Comparison of ENCODE assay signal across 8 cellular contexts in genomic region chr12:52873832-52874572, GRCh38. TPM values are rescaled to one million over a fixed set of nuclear protein-coding genes. Genes with fewer than 3 reads are reported as not detected.
DNase-seq lines count a peak whose midpoint lies in the region; ATAC-seq and TF ChIP-seq lines count a peak whose summit lies in the region.

No MANE protein-coding gene starts in this region.

- peak overlapping the region in 1 of 2 donors; percentile 5 for H3K4me3 ChIP-seq in body of pancreas
- peak overlapping the region; percentile 59 for H3K4me3 ChIP-seq in iPS-15b (ENCODE audit: low read depth, low read length)
- peak overlapping the region; percentile 55 to 63 (median 61) for H3K4me3 ChIP-seq in skeletal muscle tissue (ENCODE audit: low read length in 3 of 3)

- WGBS in body of pancreas, 2 donors, result 2 to 6% methylated on average over 3 to 55 of the region's 55 CpGs

- ATAC-seq in body of pancreas (peak; percentile 92), HG02623 (IDR thresholded peaks at IDR 0.05; ENCODE audit: unreplicated experiment) (no peak), GM18505 (IDR thresholded peaks at IDR 0.05; ENCODE audit: unreplicated experiment) (no peak)

- intact Hi-C loops in body of pancreas (cut with DNase I), result loop anchor here (5.0 kb wide), 1 partner anchor 292 kb away; no protein-coding TSS in a partner anchor

- no peak overlapping the region for H3K9ac ChIP-seq in iPS-15b (ENCODE audit: low read depth, low read length)
- H3K9ac ChIP-seq in skeletal muscle tissue (ENCODE audit: low read depth in 1 of 3, low read length in 3 of 3), result peak overlapping the region; percentile 30 to 68 (median 64)

- TF ChIP-seq POLR2A in body of pancreas (IDR thresholded peaks at IDR 0.05) (peak; percentile 23 to 57 (median 51)), GM18505 (IDR thresholded peaks at IDR 0.05; ENCODE audit: borderline replicate concordance, extremely low read depth, insufficient read depth, insufficient read length) (no peak)

- H3K9me3 ChIP-seq in body of pancreas (no peaks in the 10 kb centered on the region), iPS-15b (ENCODE audit: control insufficient read depth, insufficient read depth, low read length) (no peaks in the 10 kb centered on the region), skeletal muscle tissue (ENCODE audit: control insufficient read depth in 3 of 3, low read length in 3 of 3) (no peaks in the 10 kb centered on the region)

- H3K27ac ChIP-seq in body of pancreas (peak overlapping the region; percentile 52 to 91 (median 87)), skeletal muscle tissue (ENCODE audit: low read depth, low read length) (peak overlapping the region; percentile 25)

- TF ChIP-seq CTCF in body of pancreas (IDR thresholded peaks at IDR 0.05), result no peak

- peak; percentile 83 for DNase-seq in DMS 273 (lab: John Stamatoyannopoulos, UW; ENCODE audit: unreplicated experiment)
- peak; percentile 78 for DNase-seq in HuH-7 (ENCODE audit: low spot score)
- DNase-seq in T-helper 2 cell, result peak; percentile 9 to 43 (median 32)
- peak; percentile 85 to 97 (median 92) for DNase-seq in body of pancreas

- H3K4me1 ChIP-seq in body of pancreas (peaks cover 23% of the 10 kb centered on the region), iPS-15b (ENCODE audit: control insufficient read depth, insufficient read depth, low read length) (peaks cover 6% of the 10 kb centered on the region), skeletal muscle tissue (ENCODE audit: control insufficient read depth in 3 of 3, insufficient read depth in 3 of 3, low read length in 3 of 3) (peaks cover 14 to 24% (median 20%) of the 10 kb centered on the region in 3 donors)

- H3K36me3 ChIP-seq in body of pancreas (replicated peaks in 1 of 2; ENCODE audit: insufficient read depth in 1 of 2, low read depth in 2 of 2) (no peaks in the 10 kb centered on the region), iPS-15b (ENCODE audit: control insufficient read depth, insufficient read depth, low read length) (no peaks in the 10 kb centered on the region), skeletal muscle tissue (ENCODE audit: control insufficient read depth in 3 of 3, insufficient read depth in 3 of 3, low read length in 3 of 3) (no peaks in the 10 kb centered on the region)

- H3K27me3 ChIP-seq in body of pancreas (no peaks in the 10 kb centered on the region), iPS-15b (ENCODE audit: control insufficient read depth, insufficient read depth, low read length) (peaks cover 29% of the 10 kb centered on the region), skeletal muscle tissue (ENCODE audit: control insufficient read depth in 3 of 3, insufficient read depth in 3 of 3, low read length in 3 of 3) (peaks cover 0 to 2% (median 0%) of the 10 kb centered on the region in 3 donors)

RNA-seq across cellular contexts. Expression of gene KRT78, which starts 25.2 kb away (rescaled TPM):
- total RNA-seq in body of pancreas (not detected), skeletal muscle tissue (not detected)

RNA-seq across cellular contexts. Expression of gene KRT8, which starts 30.9 kb away (rescaled TPM):
- total RNA-seq in body of pancreas, result 100 to 1,000 TPM; 394 to 455 TPM
- 1.6 TPM for total RNA-seq in skeletal muscle tissue

RNA-seq across cellular contexts. Expression of gene KRT79, which starts 39.9 kb away (rescaled TPM):
- total RNA-seq in body of pancreas (not detected), skeletal muscle tissue (1.6 TPM)

Comparison
In these comparisons a context has a peak if more than half of its experiments do, and no peak if none do; other contexts are left out.
1. DNase-seq: peak in every context shown above with its lines; median percentile 92 in body of pancreas; 83 in DMS 273; 78 in HuH-7; 32 in T-helper 2 cell.
2. RNA of gene KRT8, which starts 30.9 kb away (total RNA-seq): 394 to 455 TPM in body of pancreas; 1.6 TPM in skeletal muscle tissue (single experiment); every median in the first group is over 100 times any median in the second.